ENCODE assay signal across 15 cellular contexts in genomic region chr17:40192961-40193360, GRCh38. TPM values are rescaled to one million over a fixed set of nuclear protein-coding genes. Genes with fewer than 3 reads are reported as not detected.
DNase-seq lines count a peak whose midpoint lies in the region; ATAC-seq and TF ChIP-seq lines count a peak whose summit lies in the region.
"Had no signal": no experiment of that assay in that cellular context is flagged by ENCODE, and none has a peak within 500 bp of the region (broad histone marks: within the 10 kb centered on the region; RNA-seq: fewer than 3 reads in every experiment).

No MANE protein-coding gene starts in this region.

- DNase-seq in activated naive CD8-positive, alpha-beta T cell treated with anti-CD3 and anti-CD28 coated beads, Interleukin-2, amount 50 U/mL, for 24 hours: no peak
- DNase-seq in RWPE1 (ENCODE audit: low spot score) (no peak), mesenteric fat pad (ENCODE audit: low spot score) (no peak), cerebellar cortex (ENCODE audit: low spot score) (no peak)
- DNase-seq: KBM-7, NCI-H1417 treated with DMSO at 0.1 percent for 48 hours, NCI-H1930, NCI-H2171, NCI-H446 treated with DMSO at 0.1 percent for 48 hours, OCI-M1 had no signal

- no peak for ATAC-seq in activated naive CD8-positive, alpha-beta T cell treated with anti-CD3 and anti-CD28 coated beads, Interleukin-2, amount 50 U/mL, for 24 hours
- ATAC-seq in GM18505 (IDR thresholded peaks at IDR 0.05; ENCODE audit: unreplicated experiment) (no peak), HG02870 (IDR thresholded peaks at IDR 0.05; ENCODE audit: unreplicated experiment) (no peak)

- no peak for TF ChIP-seq POLR2A in GM18505 (IDR thresholded peaks at IDR 0.05; ENCODE audit: borderline replicate concordance, extremely low read depth, insufficient read depth, insufficient read length)

- CTCF ChIA-PET in RWPE1 (lab: Yijun Ruan, JAX): no interaction called here

- POLR2A ChIA-PET in RWPE1 (lab: Yijun Ruan, JAX; ENCODE audit: low non-redundant PET): no interaction called here

- peaks cover 2% of the 10 kb centered on the region for H3K36me3 Mint-ChIP-seq in activated naive CD8-positive, alpha-beta T cell
- H3K36me3 Mint-ChIP-seq in activated naive CD8-positive, alpha-beta T cell treated with anti-CD3 and anti-CD28 coated beads, Interleukin-2, amount 50 U/mL, for 24 hours (ENCODE audit: low read depth): no peaks in the 10 kb centered on the region

- H3K27ac Mint-ChIP-seq in activated naive CD8-positive, alpha-beta T cell: no peak overlapping the region
- H3K27ac Mint-ChIP-seq in activated naive CD8-positive, alpha-beta T cell treated with anti-CD3 and anti-CD28 coated beads, Interleukin-2, amount 50 U/mL, for 24 hours: no peak overlapping the region

- H3K27me3 Mint-ChIP-seq in activated naive CD8-positive, alpha-beta T cell: no peaks in the 10 kb centered on the region
- no peaks in the 10 kb centered on the region for H3K27me3 Mint-ChIP-seq in activated naive CD8-positive, alpha-beta T cell treated with anti-CD3 and anti-CD28 coated beads, Interleukin-2, amount 50 U/mL, for 24 hours

- peaks cover 9% of the 10 kb centered on the region for H3K4me1 Mint-ChIP-seq in activated naive CD8-positive, alpha-beta T cell (ENCODE audit: low read depth)
- H3K4me1 Mint-ChIP-seq in activated naive CD8-positive, alpha-beta T cell treated with anti-CD3 and anti-CD28 coated beads, Interleukin-2, amount 50 U/mL, for 24 hours: peaks cover 7% of the 10 kb centered on the region

- H3K27ac ChIP-seq in RWPE1 (peak overlapping the region; percentile 69), cingulate gyrus (ENCODE audit: low read depth, low read length) (peak overlapping the region; percentile 29)
- H3K27ac ChIP-seq: C4-2B had no signal

- peak overlapping the region; percentile 43 for H3K4me3 Mint-ChIP-seq in activated naive CD8-positive, alpha-beta T cell
- no peak overlapping the region for H3K4me3 Mint-ChIP-seq in activated naive CD8-positive, alpha-beta T cell treated with anti-CD3 and anti-CD28 coated beads, Interleukin-2, amount 50 U/mL, for 24 hours

- TF ChIP-seq CTCF in RWPE1 (conservative IDR thresholded peaks at IDR 0.05; ENCODE audit: low read depth): no peak

- no peaks in the 10 kb centered on the region for H3K9me3 Mint-ChIP-seq in activated naive CD8-positive, alpha-beta T cell (ENCODE audit: low read depth)
- no peaks in the 10 kb centered on the region for H3K9me3 Mint-ChIP-seq in activated naive CD8-positive, alpha-beta T cell treated with anti-CD3 and anti-CD28 coated beads, Interleukin-2, amount 50 U/mL, for 24 hours

RNA-seq across cellular contexts. Expression of gene RAPGEFL1, which starts 15.7 kb away (rescaled TPM):
- 10.1 TPM for total RNA-seq in mesenteric fat pad

RNA-seq across cellular contexts. Expression of gene WIPF2, which starts 26.1 kb away (rescaled TPM):
- total RNA-seq in mesenteric fat pad: 29.5 TPM

RNA-seq across cellular contexts. Expression of gene CASC3, which starts 52.6 kb away (rescaled TPM):
- total RNA-seq in mesenteric fat pad: 84.4 TPM
